ENCODE assay signal across 25 cellular contexts in genomic region chr6:168901076-168901475, GRCh38.
"Had no signal": no experiment of that assay in that cellular context is flagged by ENCODE, and none has a peak within 500 bp of the region (broad histone marks: within the 10 kb centered on the region; RNA-seq: fewer than 3 reads in every experiment).

No MANE protein-coding gene starts in this region.

- H3K36me3 ChIP-seq: left lung, lower lobe of right lung, ovary, right atrium auricular region, right lobe of liver, thyroid gland, upper lobe of right lung had no signal

- H3K9me3 ChIP-seq: left lung, lower lobe of right lung, ovary, right atrium auricular region, right lobe of liver, testis, thyroid gland, upper lobe of right lung had no signal

- H3K27me3 ChIP-seq: left lung, ovary, right atrium auricular region, right lobe of liver, testis, thyroid gland, upper lobe of right lung had no signal

- H3K27ac ChIP-seq: left lung, lower lobe of right lung, ovary, right atrium auricular region, right lobe of liver, thyroid gland, upper lobe of right lung had no signal

- H3K27ac Mint-ChIP-seq: mesothelial cell of epicardium; naive B cell; natural killer cell; progenitor cell of endocrine pancreas; stimulated activated memory B cell treated with anti-CD40 and anti-IgM and Interleukin-4, amounts not matched to agents 10 μg/mL and 1 μg/mL and 100 μg/mL, for 72 hours; stimulated activated naive CD8-positive, alpha-beta T cell treated with anti-CD3 and anti-CD28 coated beads, Interleukin-15, amount 100 ng/mL, for 72 hours had no signal

- H3K4me3 Mint-ChIP-seq: mesothelial cell of epicardium; naive B cell; natural killer cell; stimulated activated memory B cell treated with anti-CD40 and anti-IgM and Interleukin-4, amounts not matched to agents 10 μg/mL and 1 μg/mL and 100 μg/mL, for 72 hours; stimulated activated naive CD8-positive, alpha-beta T cell treated with anti-CD3 and anti-CD28 coated beads, Interleukin-15, amount 100 ng/mL, for 72 hours had no signal

- H3K4me3 ChIP-seq: left lung, lower lobe of right lung, ovary, right atrium auricular region, right lobe of liver, smooth muscle cell, testis, thyroid gland, upper lobe of right lung had no signal

- H3K4me2 ChIP-seq: smooth muscle cell had no signal

- DNase-seq: hippocampal formation; kidney; left colon; left lung; lower lobe of right lung; mammary epithelial cell; mesenchymal stem cell; naive B cell; natural killer cell; ovary; right lobe of liver; stimulated activated CD4-positive, alpha-beta T cell treated with anti-CD3 and anti-CD28 coated beads, Interleukin-1b, Interleukin-23, amount 100 ng/mL, for 48 hours; stimulated activated CD4-positive, alpha-beta T cell treated with anti-CD3 and anti-CD28 coated beads, Interleukin-2, amount 100 ng/mL, for 48 hours; stimulated activated CD4-positive, alpha-beta T cell treated with anti-CD3 and anti-CD28 coated beads, Interleukin-4, amount 100 ng/mL, for 4 hours; stimulated activated CD8-positive, alpha-beta memory T cell treated with anti-CD3 and anti-CD28 coated beads, Interleukin-4, amount 100 ng/mL, for 48 hours; stimulated activated naive CD4-positive, alpha-beta T cell treated with Interleukin-2 at 50 U/mL for 16 hours; stimulated activated naive CD8-positive, alpha-beta T cell treated with anti-CD3 and anti-CD28 coated beads, Interleukin-15, amount 100 ng/mL, for 72 hours; testis; thyroid gland; upper lobe of right lung had no signal

- H3K27me3 Mint-ChIP-seq: stimulated activated naive CD8-positive, alpha-beta T cell treated with anti-CD3 and anti-CD28 coated beads, Interleukin-15, amount 100 ng/mL, for 72 hours had no signal

- H3K9me3 Mint-ChIP-seq: natural killer cell; stimulated activated memory B cell treated with anti-CD40 and anti-IgM and Interleukin-4, amounts not matched to agents 10 μg/mL and 1 μg/mL and 100 μg/mL, for 72 hours; stimulated activated naive CD8-positive, alpha-beta T cell treated with anti-CD3 and anti-CD28 coated beads, Interleukin-15, amount 100 ng/mL, for 72 hours had no signal

- ATAC-seq: left colon; left lung; lower lobe of right lung; natural killer cell; right lobe of liver; stimulated activated memory B cell treated with anti-CD40 and anti-IgM and Interleukin-4, amounts not matched to agents 10 μg/mL and 1 μg/mL and 100 μg/mL, for 72 hours; upper lobe of right lung had no signal

- H3K36me3 Mint-ChIP-seq: mesothelial cell of epicardium; naive B cell; natural killer cell; stimulated activated memory B cell treated with anti-CD40 and anti-IgM and Interleukin-4, amounts not matched to agents 10 μg/mL and 1 μg/mL and 100 μg/mL, for 72 hours had no signal

- H3K4me1 ChIP-seq: left lung, lower lobe of right lung, right atrium auricular region, right lobe of liver, testis, thyroid gland, upper lobe of right lung had no signal

- H3K4me1 Mint-ChIP-seq: stimulated activated memory B cell treated with anti-CD40 and anti-IgM and Interleukin-4, amounts not matched to agents 10 μg/mL and 1 μg/mL and 100 μg/mL, for 72 hours; stimulated activated naive CD8-positive, alpha-beta T cell treated with anti-CD3 and anti-CD28 coated beads, Interleukin-15, amount 100 ng/mL, for 72 hours had no signal
